Comparison of ENCODE assay signal across 2 cellular contexts in the genomic region with DNA sequence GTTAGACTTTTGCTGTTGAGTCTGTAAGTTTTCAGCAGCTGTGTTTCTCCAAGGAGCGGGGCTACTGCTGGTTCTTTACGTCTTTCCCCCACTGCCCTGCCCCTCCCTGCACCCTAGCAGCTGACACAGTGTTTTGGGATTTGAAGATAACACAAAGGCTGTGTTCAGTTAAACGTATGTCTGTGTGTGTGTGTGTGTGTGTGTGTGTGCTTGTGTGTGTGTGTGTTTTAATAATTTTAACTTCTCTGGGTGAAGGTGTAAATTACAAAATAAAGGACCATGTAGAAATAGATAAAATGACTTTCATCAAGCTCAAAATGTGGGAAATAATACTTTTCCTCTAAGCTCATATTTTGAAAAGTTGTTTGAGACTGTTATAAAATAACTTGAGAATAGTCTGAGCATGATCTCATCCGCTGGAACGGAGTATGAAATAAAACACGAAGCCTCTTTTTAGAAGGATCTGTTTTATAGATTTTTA.
TF ChIP-seq lines count a peak whose summit lies in the region.

No MANE protein-coding gene starts in this region.

TF ChIP-seq in liver, 16 proteins besides CTCF, POLR2A, EP300 and RAD21:
- TF ChIP-seq JUND (IDR thresholded peaks at IDR 0.05): peak in 1 of 2 donors; percentile 15
- no peak for TF ChIP-seq EGR1 (IDR thresholded peaks at IDR 0.05; ENCODE audit: low read depth in 2 of 2)
- TF ChIP-seq NR2F2 (IDR thresholded peaks at IDR 0.05): no peak
- TF ChIP-seq YY1 (IDR thresholded peaks at IDR 0.05): no peak
- TF ChIP-seq TAF1 (conservative IDR thresholded peaks at IDR 0.05): no peak

TF ChIP-seq in HepG2, 621 proteins besides CTCF, POLR2A, EP300 and RAD21:
- TF ChIP-seq ZNF430 (CRISPR knock-in tag; IDR thresholded peaks at IDR 0.05) (no peak), KAT8 (CRISPR knock-in tag; IDR thresholded peaks at IDR 0.05) (no peak), JUND (CRISPR knock-in tag; IDR thresholded peaks at IDR 0.05) (no peak), ZNF619 (CRISPR knock-in tag; IDR thresholded peaks at IDR 0.05) (no peak)
